In genomic region chr1:85707990-85708825, GRCh38 we compare ENCODE assay signal across 8 cellular contexts. TPM values are rescaled to one million over a fixed set of nuclear protein-coding genes. Genes with fewer than 3 reads are reported as not detected.
A peak's percentile ranks its signal among the peaks of the same experiment; 100 is the strongest.
DNase-seq lines count a peak whose midpoint lies in the region; ATAC-seq and TF ChIP-seq lines count a peak whose summit lies in the region.

TSS of gene ZNHIT6 (minus strand) at chr1:85708433. CDS start at chr1:85708284, 149 bp downstream.

- peaks cover 8% of the 10 kb centered on the region for H3K36me3 Mint-ChIP-seq in T-helper 17 cell (ENCODE audit: low read depth)

- ATAC-seq in GM18499 (IDR thresholded peaks at IDR 0.05; ENCODE audit: insufficient read depth, unreplicated experiment) (peak; percentile 81), HG02938 (IDR thresholded peaks at IDR 0.05; ENCODE audit: unreplicated experiment) (peak; percentile 91), T-helper 17 cell (peak; percentile 97), right cardiac atrium (peak; percentile 95 to 97)

- H3K4me3 ChIP-seq in ascending aorta (peak within 1 kb of the TSS; percentile 77 to 87), right cardiac atrium (ENCODE audit: low read length) (peak within 1 kb of the TSS; percentile 53), uterus (peak within 1 kb of the TSS; percentile 59 to 70)

- peaks cover 17% of the 10 kb centered on the region for H3K4me1 Mint-ChIP-seq in T-helper 17 cell

- intact Hi-C loops in ascending aorta (cut with DNase I) = loop anchor here (5.0 kb wide), 2 partner anchors 179 to 411 kb away; no protein-coding TSS in a partner anchor
- intact Hi-C loops in right cardiac atrium (cut with DNase I) = loop anchor here in 1 of 4 donors (10.0 kb wide), 1 partner anchor 123 kb away; the partner anchor contains the start of gene CCN1
- intact Hi-C loops in uterus (cut with DNase I; ENCODE audit: low total_unique reads) = no loop called here

- peak in 2 of 3 experiments; percentile 17 to 32 for TF ChIP-seq CTCF in ascending aorta (IDR thresholded peaks at IDR 0.05)
- TF ChIP-seq CTCF in uterus (IDR thresholded peaks at IDR 0.05) = peak in 3 of 4 experiments; percentile 22 to 38 (median 25)

- H3K4me3 Mint-ChIP-seq in T-helper 17 cell = no peak within 1 kb of the TSS

- H3K27ac ChIP-seq in ascending aorta (peak within 1 kb of the TSS; percentile 85 to 86), right cardiac atrium (ENCODE audit: low read length) (peak within 1 kb of the TSS; percentile 74), uterus (peak within 1 kb of the TSS; percentile 85 to 87)

- under 1% methylated on average over 35 of the region's 35 CpGs for WGBS in right cardiac atrium

- H3K4me1 ChIP-seq in ascending aorta (peaks cover 0 to 2% of the 10 kb centered on the region in 2 donors), right cardiac atrium (ENCODE audit: control insufficient read depth, insufficient read depth, low read length) (no peaks in the 10 kb centered on the region), uterus (no peaks in the 10 kb centered on the region)

- H3K9me3 ChIP-seq in T-helper 17 cell (ENCODE audit: control insufficient read depth, low read length, poor library complexity, severe bottlenecking) = no peaks in the 10 kb centered on the region
- no peaks in the 10 kb centered on the region for H3K9me3 ChIP-seq in ascending aorta
- no peaks in the 10 kb centered on the region for H3K9me3 ChIP-seq in right cardiac atrium (ENCODE audit: control insufficient read depth, low read length)
- H3K9me3 ChIP-seq in uterus = no peaks in the 10 kb centered on the region

- H3K27ac Mint-ChIP-seq in T-helper 17 cell = no peak within 1 kb of the TSS

- no peaks in the 10 kb centered on the region for H3K27me3 ChIP-seq in ascending aorta
- H3K27me3 ChIP-seq in right cardiac atrium (ENCODE audit: control insufficient read depth, insufficient read depth) = no peaks in the 10 kb centered on the region
- no peaks in the 10 kb centered on the region for H3K27me3 ChIP-seq in uterus

- H3K27me3 Mint-ChIP-seq in T-helper 17 cell = no peaks in the 10 kb centered on the region

- DNase-seq in NCI-H1694 treated with DMSO at 0.1 percent for 48 hours (lab: John Stamatoyannopoulos, UW) (peak; percentile 95), T-helper 17 cell (peak; percentile 70 to 79 (median 76)), ascending aorta (ENCODE audit: low spot score in 2 of 2) (peak; percentile 54 to 94), right cardiac atrium (peak; percentile 92 to 95 (median 95)), pulmonary artery endothelial cell (ENCODE audit: low read depth, low spot score) (peak; percentile 88), uterus (peak; percentile 86)

- no peak for TF ChIP-seq POLR2A in uterus (IDR thresholded peaks at IDR 0.05)

- H3K36me3 ChIP-seq in ascending aorta (peaks cover 3 to 15% of the 10 kb centered on the region in 2 donors), uterus (no peaks in the 10 kb centered on the region)

RNA-seq across cellular contexts. Expression of gene ZNHIT6, which starts in this region (rescaled TPM):
- total RNA-seq in T-helper 17 cell = 10 to 100 TPM; 15.9 TPM
- total RNA-seq in ascending aorta = 8.2 TPM
- 10 to 100 TPM; 10.2 to 13.7 (median 10.6) TPM for total RNA-seq in right cardiac atrium
- polyA plus RNA-seq in right cardiac atrium = 7.7 TPM
- 14.8 and 18.7 TPM in 2 replicates for total RNA-seq in pulmonary artery endothelial cell
- total RNA-seq in uterus = 10 to 100 TPM; 13.6 to 31.2 (median 23.2) TPM

Comparison
In these comparisons a context has a peak if more than half of its experiments do, and no peak if none do; other contexts are left out.
1. Peak in every context shown above with its lines: DNase-seq, ATAC-seq, H3K4me3 ChIP-seq and H3K27ac ChIP-seq.